9 cellular contexts compared by ENCODE assay signal in genomic region chr16:4769306-4769638, GRCh38. TPM values are rescaled to one million over a fixed set of nuclear protein-coding genes. Genes with fewer than 3 reads are reported as not detected.
A peak's percentile ranks its signal among the peaks of the same experiment; 100 is the strongest.
DNase-seq lines count a peak whose midpoint lies in the region; ATAC-seq and TF ChIP-seq lines count a peak whose summit lies in the region.
"Had no signal": no experiment of that assay in that cellular context is flagged by ENCODE, and none has a peak within 500 bp of the region (broad histone marks: within the 10 kb centered on the region; RNA-seq: fewer than 3 reads in every experiment).

No MANE protein-coding gene starts in this region.

- H3K36me3 ChIP-seq in left ventricle myocardium inferior: peaks cover 9% of the 10 kb centered on the region
- no peaks in the 10 kb centered on the region for H3K36me3 ChIP-seq in uterus

- intact Hi-C loops in left ventricle myocardium inferior (cut with micrococcal nuclease): no loop called here
- intact Hi-C loops in left cardiac atrium (cut with DNase I): no loop called here
- intact Hi-C loops in uterus (cut with DNase I; ENCODE audit: low total_unique reads): loop anchor here (5.0 kb wide), 1 partner anchor 33 kb away; the partner anchor contains the start of gene ROGDI

- no peaks in the 10 kb centered on the region for H3K27me3 ChIP-seq in left ventricle myocardium inferior (ENCODE audit: low read depth)
- no peaks in the 10 kb centered on the region for H3K27me3 ChIP-seq in uterus

- TF ChIP-seq POLR2A in uterus (IDR thresholded peaks at IDR 0.05): no peak

- no peaks in the 10 kb centered on the region for H3K9me3 Mint-ChIP-seq in mesothelial cell of epicardium

- H3K4me3 ChIP-seq in left ventricle myocardium inferior (peak overlapping the region; percentile 86), uterus (peak overlapping the region; percentile 54 to 67)

- H3K27ac ChIP-seq in left ventricle myocardium inferior (replicated peaks): peak overlapping the region; percentile 91
- peak overlapping the region; percentile 60 for H3K27ac ChIP-seq in caudate nucleus (ENCODE audit: low read depth, low read length)
- peak overlapping the region in 1 of 2 donors; percentile 91 for H3K27ac ChIP-seq in uterus

- peaks cover 15% of the 10 kb centered on the region for H3K4me1 Mint-ChIP-seq in mesothelial cell of epicardium

- H3K9me3 ChIP-seq in left ventricle myocardium inferior (replicated peaks): no peaks in the 10 kb centered on the region
- H3K9me3 ChIP-seq in uterus: no peaks in the 10 kb centered on the region

- DNase-seq in left ventricle myocardium inferior (no peak), left cardiac atrium (no peak), caudate nucleus (lab: John Stamatoyannopoulos, UW) (no peak), mesothelial cell of epicardium (ENCODE audit: low spot score in 2 of 2, unreplicated experiment in 2 of 2) (no peak), uterus (no peak), NCI-H2081 treated with DMSO at 0.1 percent for 48 hours (lab: John Stamatoyannopoulos, UW) (no peak), ACHN (no peak)

- peaks cover 39% of the 10 kb centered on the region for H3K4me1 ChIP-seq in left ventricle myocardium inferior
- H3K4me1 ChIP-seq in uterus: peaks cover 0 to 15% of the 10 kb centered on the region in 2 donors

- no peak overlapping the region for H3K27ac Mint-ChIP-seq in mesothelial cell of epicardium

- H3K4me3 Mint-ChIP-seq in mesothelial cell of epicardium: peak overlapping the region; percentile 79

- no peak for ATAC-seq in left cardiac atrium
- ATAC-seq in HG02588 (IDR thresholded peaks at IDR 0.05; ENCODE audit: unreplicated experiment): no peak

- in situ Hi-C loops in ACHN (cut with HindIII; ENCODE audit: low pct_ligation_motif_present, low pct_unique_long_range_greater_than_20kb, low sequenced_read_pairs): no loop called here

- H3K36me3 Mint-ChIP-seq in mesothelial cell of epicardium: no peaks in the 10 kb centered on the region

- TF ChIP-seq CTCF in left ventricle myocardium inferior (IDR thresholded peaks at IDR 0.05; ENCODE audit: borderline replicate concordance): no peak
- no peak for TF ChIP-seq CTCF in mesothelial cell of epicardium (IDR thresholded peaks at IDR 0.05; ENCODE audit: unreplicated experiment)
- no peak for TF ChIP-seq CTCF in uterus (IDR thresholded peaks at IDR 0.05)

- no peaks in the 10 kb centered on the region for H3K27me3 Mint-ChIP-seq in mesothelial cell of epicardium (ENCODE audit: low read depth)

RNA-seq across cellular contexts. Expression of gene ZNF500, which starts 2.3 kb away (rescaled TPM):
- total RNA-seq in left ventricle myocardium inferior: 5.4 TPM
- total RNA-seq in left cardiac atrium: 10 to 100 TPM in 1 of 2 donors, 1 to 10 TPM in 1; 6.3 to 10.3 TPM
- 25.3 to 29.8 TPM (median 25.4 TPM) in 3 replicates for total RNA-seq in mesothelial cell of epicardium
- 10 to 100 TPM; 11.0 to 31.2 (median 20.2) TPM for total RNA-seq in uterus

RNA-seq across cellular contexts. Expression of gene SEPTIN12, which starts 18.9 kb away (rescaled TPM):
- not detected for total RNA-seq in left ventricle myocardium inferior
- not detected for total RNA-seq in left cardiac atrium
- total RNA-seq in mesothelial cell of epicardium: 0.42 to 1.3 TPM (median 0.44 TPM) in 3 replicates
- not detected for total RNA-seq in uterus
- total RNA-seq: lung microvascular endothelial cell had no signal

RNA-seq across cellular contexts. Expression of gene SMIM22, which starts 25.9 kb away (rescaled TPM):
- not detected for total RNA-seq in left ventricle myocardium inferior
- total RNA-seq in left cardiac atrium: not detected
- total RNA-seq in mesothelial cell of epicardium: not detected in 3 replicates
- total RNA-seq in uterus: 1 to 10 TPM in 1 of 4 donors, not detected in 3; 4.6 TPM
- total RNA-seq: lung microvascular endothelial cell had no signal

RNA-seq across cellular contexts. Expression of gene ROGDI, which starts 33.2 kb away (rescaled TPM):
- total RNA-seq in left ventricle myocardium inferior (97.4 TPM), left cardiac atrium (10 to 100 TPM; 53.6 to 54.5 TPM), mesothelial cell of epicardium (53.9 to 61.8 TPM (median 55.4 TPM) in 3 replicates), uterus (10 to 100 TPM in 3 of 4 donors, 1 to 10 TPM in 1; 7.9 to 70.6 (median 21.5) TPM)

RNA-seq across cellular contexts. Expression of gene DNAAF8, which starts 34.9 kb away (rescaled TPM):
- 0.77 TPM for total RNA-seq in left ventricle myocardium inferior
- total RNA-seq in left cardiac atrium: under 1 TPM; 0.52 to 0.85 TPM
- total RNA-seq in mesothelial cell of epicardium: 0.45 to 0.84 TPM (median 0.49 TPM) in 3 replicates
- 1 to 10 TPM in 1 of 4 donors, under 1 TPM in 1, not detected in 2; 0.67 to 3.5 TPM for total RNA-seq in uterus
